8 cellular contexts compared by ENCODE assay signal in genomic region chr6:87078983-87079616, GRCh38. TPM values are rescaled to one million over a fixed set of nuclear protein-coding genes. Genes with fewer than 3 reads are reported as not detected.
DNase-seq lines count a peak whose midpoint lies in the region; ATAC-seq and TF ChIP-seq lines count a peak whose summit lies in the region.

No MANE protein-coding gene starts in this region.

- no peaks in the 10 kb centered on the region for H3K36me3 Mint-ChIP-seq in activated T-cell treated with anti-CD3 and anti-CD28 coated beads, Interleukin-2, amount 50 U/mL, for 24 hours (ENCODE audit: low read depth)

- peaks cover 33% of the 10 kb centered on the region for H3K27me3 Mint-ChIP-seq in activated T-cell treated with anti-CD3 and anti-CD28 coated beads, Interleukin-2, amount 50 U/mL, for 24 hours

- H3K4me1 Mint-ChIP-seq in activated T-cell treated with anti-CD3 and anti-CD28 coated beads, Interleukin-2, amount 50 U/mL, for 24 hours (ENCODE audit: low read depth), result peaks cover 2% of the 10 kb centered on the region

- no peak overlapping the region for H3K4me3 Mint-ChIP-seq in activated T-cell treated with anti-CD3 and anti-CD28 coated beads, Interleukin-2, amount 50 U/mL, for 24 hours

- H3K27me3 ChIP-seq in neutrophil, result no peaks in the 10 kb centered on the region
- H3K27me3 ChIP-seq in thoracic aorta (replicated peaks; ENCODE audit: insufficient read depth), result no peaks in the 10 kb centered on the region

- ATAC-seq in GM19043 (IDR thresholded peaks at IDR 0.05; ENCODE audit: low read depth, unreplicated experiment), result peak; percentile 52
- ATAC-seq in HG03520 (IDR thresholded peaks at IDR 0.05; ENCODE audit: unreplicated experiment), result peak; percentile 83
- no peak for ATAC-seq in thoracic aorta (ENCODE audit: insufficient number of reproducible peaks, low FRiP score, low read depth)

- H3K27ac Mint-ChIP-seq in activated T-cell treated with anti-CD3 and anti-CD28 coated beads, Interleukin-2, amount 50 U/mL, for 24 hours, result no peak overlapping the region

- H3K9me3 ChIP-seq in neutrophil, result no peaks in the 10 kb centered on the region
- H3K9me3 ChIP-seq in thoracic aorta, result no peaks in the 10 kb centered on the region

- no peaks in the 10 kb centered on the region for H3K9me3 Mint-ChIP-seq in activated T-cell treated with anti-CD3 and anti-CD28 coated beads, Interleukin-2, amount 50 U/mL, for 24 hours

- H3K4me1 ChIP-seq in neutrophil (ENCODE audit: control insufficient read depth in 1 of 2, insufficient read depth in 1 of 2, low read depth in 1 of 2, low read length in 1 of 2), result peaks cover 0 to 4% of the 10 kb centered on the region in 2 experiments
- H3K4me1 ChIP-seq in thoracic aorta (ENCODE audit: control insufficient read depth in 1 of 2, low read depth in 2 of 2), result no peaks in the 10 kb centered on the region

- TF ChIP-seq CTCF in fibroblast of mammary gland (conservative IDR thresholded peaks at IDR 0.05; ENCODE audit: control insufficient read depth, insufficient read depth, low read depth, low read length) (peak; percentile 96), neutrophil (IDR thresholded peaks at IDR 0.05) (peak; percentile 50), thoracic aorta (IDR thresholded peaks at IDR 0.05) (peak; percentile 70)

- H3K27ac ChIP-seq in neutrophil (no peak overlapping the region), thoracic aorta (no peak overlapping the region)

- H3K36me3 ChIP-seq in neutrophil (no peaks in the 10 kb centered on the region), thoracic aorta (no peaks in the 10 kb centered on the region)

- H3K4me3 ChIP-seq in fibroblast of mammary gland (ENCODE audit: control insufficient read depth, low read depth, low read length) (no peak overlapping the region), neutrophil (ENCODE audit: low read depth in 1 of 2, low read length in 1 of 2) (no peak overlapping the region), thoracic aorta (no peak overlapping the region)

- DNase-seq in C1 segment of cervical spinal cord (lab: John Stamatoyannopoulos, UW) (peak in 11 of 14 donors; percentile 1 to 50 (median 21)), OCI-M1 (lab: John Stamatoyannopoulos, UW) (peak; percentile 90), fibroblast of mammary gland (ENCODE audit: low read depth) (peak; percentile 69), thoracic aorta (ENCODE audit: low spot score) (peak; percentile 6)
- DNase-seq in activated T-cell treated with anti-CD3 and anti-CD28 coated beads, Interleukin-2, amount 50 U/mL, for 24 hours, result peak; percentile 59

RNA-seq across cellular contexts. Expression of gene CGA, which starts 15.8 kb away (rescaled TPM):
- not detected for total RNA-seq in thoracic aorta

Comparison
In these comparisons a context has a peak if more than half of its experiments do, and no peak if none do; other contexts are left out.
1. DNase-seq: peak in every context shown above with its lines; median percentile 90 in OCI-M1; 69 in fibroblast of mammary gland; 59 in activated T-cell treated with anti-CD3 and anti-CD28 coated beads, Interleukin-2, amount 50 U/mL, for 24 hours; 21 in C1 segment of cervical spinal cord; 6 in thoracic aorta.